ENCODE assay signal across 9 cellular contexts in genomic region chr3:149282322-149282721, GRCh38. TPM values are rescaled to one million over a fixed set of nuclear protein-coding genes. Genes with fewer than 3 reads are reported as not detected.
A peak's percentile ranks its signal among the peaks of the same experiment; 100 is the strongest.
DNase-seq lines count a peak whose midpoint lies in the region; ATAC-seq and TF ChIP-seq lines count a peak whose summit lies in the region.
"Had no signal": no experiment of that assay in that cellular context is flagged by ENCODE, and none has a peak within 500 bp of the region (broad histone marks: within the 10 kb centered on the region; RNA-seq: fewer than 3 reads in every experiment).

No MANE protein-coding gene starts in this region.

- H3K79me2 ChIP-seq in GM23338 (replicated peaks; ENCODE audit: insufficient read depth) = no peaks in the 10 kb centered on the region

- no peak for DNase-seq in GM23338 (ENCODE audit: low spot score)
- DNase-seq in prostate gland (ENCODE audit: low spot score) = no peak
- DNase-seq in head of caudate nucleus = no peak
- no peak for DNase-seq in HuH-7 (ENCODE audit: low spot score)
- DNase-seq in NCI-H2107 (lab: John Stamatoyannopoulos, UW) = no peak
- DNase-seq: CD4-positive, CD25-positive, alpha-beta regulatory T cell; H7 had no signal

- no peaks in the 10 kb centered on the region for H4K20me1 ChIP-seq in GM23338 (replicated peaks; ENCODE audit: insufficient read depth)

- TF ChIP-seq POLR2A in prostate gland (IDR thresholded peaks at IDR 0.05) = no peak

- intact Hi-C loops in prostate gland (cut with DNase I) (no loop called here), head of caudate nucleus (cut with DNase I) (no loop called here)

- H3K27me3 ChIP-seq in GM23338 (ENCODE audit: insufficient read depth) (no peaks in the 10 kb centered on the region), prostate gland (replicated peaks; ENCODE audit: insufficient read depth) (no peaks in the 10 kb centered on the region)

- H3K27me3 Mint-ChIP-seq in GM23338 (ENCODE audit: insufficient read depth, low read depth, poor library complexity) = no peaks in the 10 kb centered on the region
- H3K27me3 Mint-ChIP-seq: CD4-positive, CD25-positive, alpha-beta regulatory T cell had no signal

- no peaks in the 10 kb centered on the region for H3F3A ChIP-seq in GM23338 (replicated peaks; ENCODE audit: low read depth)

- H3K27ac ChIP-seq in 22Rv1 (peak overlapping the region; percentile 92), GM23338 (ENCODE audit: low read depth) (no peak overlapping the region), VCaP (peak overlapping the region; percentile 81), prostate gland (peak overlapping the region; percentile 77 to 81)

- TF ChIP-seq CTCF in 22Rv1 (IDR thresholded peaks at IDR 0.05) (no peak), GM23338 (conservative IDR thresholded peaks at IDR 0.05; ENCODE audit: low read depth in 2 of 2) (no peak), VCaP (conservative IDR thresholded peaks at IDR 0.05) (no peak), prostate gland (IDR thresholded peaks at IDR 0.05) (no peak)

- no peak for ATAC-seq in GM23338

- no peak overlapping the region for H3K4me2 ChIP-seq in GM23338

- H3K4me1 Mint-ChIP-seq in GM23338 = no peaks in the 10 kb centered on the region; the same call in 2 of the 3 replicates

- H3K36me3 ChIP-seq in GM23338 (ENCODE audit: insufficient read depth) (no peaks in the 10 kb centered on the region; the same call in 1 of the 2 replicates), prostate gland (no peaks in the 10 kb centered on the region)

- no peaks in the 10 kb centered on the region for H3K9me2 ChIP-seq in GM23338 (ENCODE audit: insufficient read depth)

- no peak overlapping the region for H3K27ac Mint-ChIP-seq in GM23338
- H3K27ac Mint-ChIP-seq: CD4-positive, CD25-positive, alpha-beta regulatory T cell had no signal

- no peaks in the 10 kb centered on the region; the same call in none of the 2 replicates for H3K4me1 ChIP-seq in GM23338 (ENCODE audit: insufficient read depth)
- H3K4me1 ChIP-seq in prostate gland (replicated peaks) = peaks cover 6% of the 10 kb centered on the region

- 100% methylated on average over 1 of the region's 1 CpG for WGBS in prostate gland

- peak overlapping the region; percentile 11; the same call in 1 of the 2 replicates for H2AFZ ChIP-seq in GM23338

- peaks cover 8% of the 10 kb centered on the region; the same call in 2 of the 3 replicates for H3K9me3 Mint-ChIP-seq in GM23338
- H3K9me3 Mint-ChIP-seq: CD4-positive, CD25-positive, alpha-beta regulatory T cell had no signal

- H3K36me3 Mint-ChIP-seq in GM23338 (ENCODE audit: low read depth) = peaks cover 3% of the 10 kb centered on the region; the same call in 1 of the 3 replicates
- H3K36me3 Mint-ChIP-seq: CD4-positive, CD25-positive, alpha-beta regulatory T cell had no signal

- H3K9me3 ChIP-seq in prostate gland = no peaks in the 10 kb centered on the region

- H3K4me3 Mint-ChIP-seq in GM23338 = no peak overlapping the region
- H3K4me3 Mint-ChIP-seq: CD4-positive, CD25-positive, alpha-beta regulatory T cell had no signal

- H3K4me3 ChIP-seq in GM23338 (no peak overlapping the region), prostate gland (no peak overlapping the region)

TF ChIP-seq in GM23338, 12 proteins besides CTCF, POLR2A, EP300 and RAD21 (continues in another document):
- TF ChIP-seq ZNF114 (CRISPR knock-in tag; IDR thresholded peaks at IDR 0.05) (no peak), CREB1 (CRISPR knock-in tag; IDR thresholded peaks at IDR 0.05; ENCODE audit: low read depth) (no peak), REST (IDR thresholded peaks at IDR 0.05; ENCODE audit: unreplicated experiment) (no peak), ETS1 (IDR thresholded peaks at IDR 0.05) (no peak), EZH2phosphoT487 (IDR thresholded peaks at IDR 0.05; ENCODE audit: unreplicated experiment) (no peak), JUNB (IDR thresholded peaks at IDR 0.05; ENCODE audit: unreplicated experiment) (no peak), NANOG (IDR thresholded peaks at IDR 0.05; ENCODE audit: borderline replicate concordance) (no peak), EZH2 (IDR thresholded peaks at IDR 0.05; ENCODE audit: low read depth, unreplicated experiment) (no peak), STAT1 (IDR thresholded peaks at IDR 0.05; ENCODE audit: unreplicated experiment) (no peak)

RNA-seq across cellular contexts. Expression of gene TM4SF18, which starts 51.1 kb away (rescaled TPM):
- 1.0 and 1.6 TPM in 2 replicates for total RNA-seq in GM23338 (2014; rRNA removed; shearing (Covaris generic))
- polyA plus RNA-seq in GM23338 (2016; fragmentation: Nextera tagmentation; extraction: Ambion mirVana) = 1.4 and 2.0 TPM in 2 replicates
- 1 to 10 TPM; 4.3 to 4.9 TPM for total RNA-seq in prostate gland
- total RNA-seq: CD4-positive, CD25-positive, alpha-beta regulatory T cell had no signal
- polyA plus RNA-seq: CD4-positive, CD25-positive, alpha-beta regulatory T cell had no signal
